In the genomic region with DNA sequence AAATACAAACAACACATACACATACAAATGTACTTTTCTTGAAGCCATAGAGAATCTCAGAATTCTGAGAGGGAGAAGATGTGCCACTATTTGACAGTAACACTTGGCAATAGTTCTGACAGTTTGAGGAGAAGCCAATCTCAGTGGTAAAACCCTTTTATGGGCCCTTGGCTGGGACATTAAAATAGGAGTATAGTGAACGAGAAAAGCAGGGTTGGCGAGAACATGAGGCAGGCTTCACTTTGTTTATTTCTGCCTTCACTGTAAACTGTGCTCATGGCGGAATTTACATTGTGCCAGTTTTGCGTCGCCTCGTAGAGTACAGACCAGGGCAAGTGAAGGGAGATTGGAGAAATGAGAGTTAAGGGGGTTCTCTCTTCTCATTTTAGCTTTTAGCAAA, we compare ENCODE assay signal across 27 cellular contexts.
"Had no signal": no experiment of that assay in that cellular context is flagged by ENCODE, and none has a peak within 500 bp of the region (broad histone marks: within the 10 kb centered on the region; RNA-seq: fewer than 3 reads in every experiment).

No MANE protein-coding gene starts in this region.

- H3K27ac Mint-ChIP-seq: dendritic cell treated with granulocyte-macrophage colony-stimulating factor and Interleukin-4, amounts not matched to agents 40 ng/mL and 50 ng/mL, for 4 days; effector memory CD8-positive, alpha-beta T cell; endodermal cell; mesothelial cell of epicardium; naive B cell had no signal

- H3K4me1 ChIP-seq: colonic mucosa, esophagus squamous epithelium, gastrocnemius medialis, left lung, lower lobe of right lung had no signal

- H3K36me3 ChIP-seq: colonic mucosa, esophagus squamous epithelium, gastrocnemius medialis, left lung, lower lobe of right lung had no signal

- DNase-seq: colonic mucosa; cortex of kidney; effector CD8-positive, alpha-beta T cell; effector memory CD8-positive, alpha-beta T cell; endodermal cell; erythroblast; esophagus squamous epithelium; foreskin fibroblast; foreskin melanocyte; gastrocnemius medialis; glutamatergic neuron; head of caudate nucleus; hippocampal formation; left cardiac atrium; left lung; left ventricle myocardium superior; lower lobe of right lung; mesenchymal stem cell; mucosa of descending colon; naive B cell had no signal

- H3K27me3 Mint-ChIP-seq: effector memory CD8-positive, alpha-beta T cell had no signal

- H3K9me3 ChIP-seq: colonic mucosa, esophagus squamous epithelium, gastrocnemius medialis, left lung, lower lobe of right lung, mucosa of descending colon had no signal

- ATAC-seq: effector memory CD8-positive, alpha-beta T cell; esophagus mucosa; gastrocnemius medialis; left cardiac atrium; left lung; left ventricle myocardium superior; lower lobe of right lung; mucosa of descending colon had no signal

- H3K4me1 Mint-ChIP-seq: naive B cell had no signal

- H3K4me3 Mint-ChIP-seq: dendritic cell treated with granulocyte-macrophage colony-stimulating factor and Interleukin-4, amounts not matched to agents 40 ng/mL and 50 ng/mL, for 4 days; effector memory CD8-positive, alpha-beta T cell; endodermal cell; mesothelial cell of epicardium; naive B cell had no signal

- H3K9me3 Mint-ChIP-seq: dendritic cell treated with granulocyte-macrophage colony-stimulating factor and Interleukin-4, amounts not matched to agents 40 ng/mL and 50 ng/mL, for 4 days; endodermal cell; mesothelial cell of epicardium had no signal

- H3K27ac ChIP-seq: colonic mucosa, epithelial cell of prostate, esophagus squamous epithelium, gastrocnemius medialis, left lung, lower lobe of right lung had no signal

- H3K4me3 ChIP-seq: colonic mucosa, esophagus squamous epithelium, gastrocnemius medialis, left lung, lower lobe of right lung, mucosa of descending colon had no signal

- H3K27me3 ChIP-seq: colonic mucosa, esophagus squamous epithelium, gastrocnemius medialis, left lung had no signal

- H3K36me3 Mint-ChIP-seq: mesothelial cell of epicardium, naive B cell had no signal

- FAIRE-seq: endometrium, islet of Langerhans, keratinocyte had no signal
